Comparison of ENCODE assay signal across 8 cellular contexts in genomic region chr18:7568426-7568825, GRCh38. TPM values are rescaled to one million over a fixed set of nuclear protein-coding genes. Genes with fewer than 3 reads are reported as not detected.
DNase-seq lines count a peak whose midpoint lies in the region; ATAC-seq and TF ChIP-seq lines count a peak whose summit lies in the region.

No MANE protein-coding gene starts in this region.

- H4K20me1 ChIP-seq in osteoblast (ENCODE audit: insufficient read depth, low read length), result no peaks in the 10 kb centered on the region

- peak overlapping the region; percentile 66 for H2AFZ ChIP-seq in osteoblast (ENCODE audit: low read length)

- no peaks in the 10 kb centered on the region for H3K36me3 ChIP-seq in Caco-2 (ENCODE audit: control insufficient read depth, insufficient read depth, low read length)
- no peaks in the 10 kb centered on the region for H3K36me3 ChIP-seq in SK-N-MC (ENCODE audit: insufficient read depth, low read length)
- no peaks in the 10 kb centered on the region for H3K36me3 ChIP-seq in osteoblast (ENCODE audit: insufficient read depth, low read length)

- H3K79me2 ChIP-seq in osteoblast (ENCODE audit: insufficient read depth, low read length), result peaks cover 47% of the 10 kb centered on the region

- no peaks in the 10 kb centered on the region for H3K27me3 Mint-ChIP-seq in Caco-2 (ENCODE audit: insufficient read depth, unreplicated experiment)

- CTCF ChIA-PET in Caco-2 (lab: Charles Lee), result interaction anchor here (1.5 to 2.4 kb wide), 2 partner anchors 59 to 186 kb away, joined by 5 to 13 read pairs; no protein-coding TSS in a partner anchor

- POLR2A ChIA-PET in Caco-2 (lab: Charles Lee), result interaction anchor here (1.9 kb wide), 1 partner anchor 192 kb away, joined by 9 read pairs; no protein-coding TSS in a partner anchor

- H3K4me3 Mint-ChIP-seq in Caco-2 (ENCODE audit: unreplicated experiment), result peak overlapping the region; percentile 79

- intact Hi-C loops in Caco-2 (cut with micrococcal nuclease; ENCODE audit: unreplicated experiment), result loop anchor here (2.0 kb wide), 2 partner anchors 58 to 78 kb away; no protein-coding TSS in a partner anchor
- intact Hi-C loops in cardiac septum (cut with DNase I), result loop anchor here (5.0 kb wide), 2 partner anchors 39 to 189 kb away; no protein-coding TSS in a partner anchor

- H3K4me2 ChIP-seq in osteoblast (ENCODE audit: insufficient read depth, low read length), result peak overlapping the region; percentile 96

- H3K4me3 ChIP-seq in Caco-2 (ENCODE audit: low read depth, low read length) (peak overlapping the region; percentile 93), SK-N-MC (peak overlapping the region; percentile 75), osteoblast (ENCODE audit: insufficient read depth, low read length) (peak overlapping the region; percentile 89)

- H3K27ac ChIP-seq in SK-N-MC, result no peak overlapping the region
- H3K27ac ChIP-seq in osteoblast (ENCODE audit: low read depth, low read length), result peak overlapping the region; percentile 63

- H3K4me1 Mint-ChIP-seq in Caco-2 (ENCODE audit: low read depth, unreplicated experiment), result peaks cover 16% of the 10 kb centered on the region

- H3K27me3 ChIP-seq in Caco-2 (replicated peaks; ENCODE audit: control insufficient read depth, insufficient read depth, low read length), result no peaks in the 10 kb centered on the region
- no peaks in the 10 kb centered on the region for H3K27me3 ChIP-seq in osteoblast (ENCODE audit: insufficient read depth, low read length)

- peak overlapping the region; percentile 70 for H3K27ac Mint-ChIP-seq in Caco-2 (ENCODE audit: unreplicated experiment)

- peak; percentile 61 to 75 for DNase-seq in Caco-2
- no peak for DNase-seq in SK-N-MC (ENCODE audit: low read depth, low spot score)
- peak; percentile 80 for DNase-seq in cardiac septum (ENCODE audit: low spot score)
- DNase-seq in osteoblast (ENCODE audit: insufficient read length, low spot score, missing footprints), result no peak
- no peak for DNase-seq in activated CD4-positive, alpha-beta T cell treated with anti-CD3 and anti-CD28 coated beads, Interleukin-2, amount 50 U/mL, for 48 hours
- DNase-seq in NCI-H1092 treated with DMSO at 0.1 percent for 48 hours (lab: John Stamatoyannopoulos, UW), result no peak

- H3K4me1 ChIP-seq in Caco-2, result peaks cover 20% of the 10 kb centered on the region
- H3K4me1 ChIP-seq in osteoblast (ENCODE audit: insufficient read depth, low read length), result peaks cover 28% of the 10 kb centered on the region

- H3K9ac ChIP-seq in SK-N-MC (ENCODE audit: insufficient read length), result no peak overlapping the region

- ATAC-seq in GM18511 (IDR thresholded peaks at IDR 0.05; ENCODE audit: unreplicated experiment) (no peak), GM19467 (IDR thresholded peaks at IDR 0.05; ENCODE audit: unreplicated experiment) (no peak)

- peaks cover 14% of the 10 kb centered on the region for H3K36me3 Mint-ChIP-seq in Caco-2 (ENCODE audit: insufficient read depth, unreplicated experiment)

- H3K9me3 ChIP-seq in Caco-2 (0 out of 2 replicates have a peak, but pooled peaks cover 3% of the 10 kb centered on the region), SK-N-MC (ENCODE audit: low read depth, low read length) (no peaks in the 10 kb centered on the region), osteoblast (ENCODE audit: low read depth, low read length) (no peaks in the 10 kb centered on the region)

- no peaks in the 10 kb centered on the region for H3K9me3 Mint-ChIP-seq in Caco-2 (ENCODE audit: unreplicated experiment)

- TF ChIP-seq CTCF in Caco-2 (IDR thresholded peaks at IDR 0.05; ENCODE audit: insufficient read depth in 1 of 2, low read depth in 1 of 2, low read length in 1 of 2, severe bottlenecking in 1 of 2, unreplicated experiment in 1 of 2) (peak; percentile 33 to 60), osteoblast (IDR thresholded peaks at IDR 0.05; ENCODE audit: extremely low read depth, low read depth, low read length) (peak; percentile 14)

- no TSS peak for BruUV-seq in Caco-2 (replicated peaks; lab: Mats Ljungman, UMichigan)

RNA-seq across cellular contexts. Expression of gene PTPRM, which starts 1.3 kb away (rescaled TPM):
- total RNA-seq in Caco-2 (2022), result 100.0 and 112 TPM in 2 replicates
- total RNA-seq in cardiac septum, result 132 TPM
- total RNA-seq in osteoblast, result 84.7 and 89.3 TPM in 2 replicates

Comparison
In these comparisons a context has a peak if more than half of its experiments do, and no peak if none do; other contexts are left out.
1. DNase-seq: peak in Caco-2 (2 of 2) and cardiac septum (single experiment); none in SK-N-MC (single experiment), osteoblast (single experiment), activated CD4-positive, alpha-beta T cell treated with anti-CD3 and anti-CD28 coated beads, Interleukin-2, amount 50 U/mL, for 48 hours (0 of 2) and NCI-H1092 treated with DMSO at 0.1 percent for 48 hours (single experiment).
2. Peak in every context shown above with its lines, with median percentiles within 50 percentile points of each other: H3K4me3 ChIP-seq.